20 cellular contexts compared by ENCODE assay signal in the genomic region with DNA sequence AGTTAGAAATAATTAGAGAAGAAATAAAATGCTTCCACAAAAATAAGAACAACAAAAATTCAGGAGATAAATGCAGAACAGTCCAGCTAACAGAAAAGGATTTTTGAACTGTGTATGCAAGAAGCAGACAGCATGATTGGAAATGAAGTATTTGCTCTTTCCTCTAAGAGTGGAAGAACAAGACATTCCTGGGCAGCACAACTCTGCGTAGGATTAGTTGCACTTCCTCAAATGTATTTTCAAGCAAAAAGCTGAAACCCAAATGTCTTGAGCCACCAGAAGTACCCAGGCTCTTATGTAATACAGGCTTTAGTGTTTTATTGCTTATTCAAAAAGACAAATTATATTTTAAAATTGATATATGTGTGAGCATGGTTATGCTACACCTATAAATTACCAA.
DNase-seq lines count a peak whose midpoint lies in the region; ATAC-seq, FAIRE-seq and TF ChIP-seq lines count a peak whose summit lies in the region.
"Had no signal": no experiment of that assay in that cellular context is flagged by ENCODE, and none has a peak within 500 bp of the region (broad histone marks: within the 10 kb centered on the region; RNA-seq: fewer than 3 reads in every experiment).

No MANE protein-coding gene starts in this region.

- no peak for FAIRE-seq in GM12891 (lab: Jason Lieb, UNC)
- FAIRE-seq: endothelial cell of umbilical vein, small intestine had no signal

- intact Hi-C loops in dorsolateral prefrontal cortex (cut with DNase I) = no loop called here
- intact Hi-C loops in prostate gland (cut with DNase I) = no loop called here

- no peak for TF ChIP-seq POLR2A in GM12891 (IDR thresholded peaks at IDR 0.05; ENCODE audit: low read depth, low read length)
- no peak for TF ChIP-seq POLR2A in prostate gland (IDR thresholded peaks at IDR 0.05)

- no peak for ATAC-seq in WTC11
- no peak for ATAC-seq in foreskin keratinocyte
- ATAC-seq: CD8-positive, alpha-beta T cell; HCT116; stimulated activated effector memory CD8-positive, alpha-beta T cell treated with anti-CD3 and anti-CD28 coated beads, Interleukin-12 subunit alpha, Interleukin-12 subunit beta, amount 100 ng/mL, for 72 hours had no signal

- CTCF ChIA-PET in WTC11 (lab: Charles Lee) = no interaction called here

- H3K27me3 ChIP-seq in dorsolateral prefrontal cortex = no peaks in the 10 kb centered on the region
- no peaks in the 10 kb centered on the region for H3K27me3 ChIP-seq in prostate gland (replicated peaks; ENCODE audit: insufficient read depth)
- no peaks in the 10 kb centered on the region for H3K27me3 ChIP-seq in effector memory CD4-positive, alpha-beta T cell (replicated peaks; ENCODE audit: control insufficient read depth, insufficient read depth, low read length, poor library complexity, severe bottlenecking)
- H3K27me3 ChIP-seq in foreskin keratinocyte = no peaks in the 10 kb centered on the region

- no peaks in the 10 kb centered on the region for H3K27me3 Mint-ChIP-seq in WTC11 (ENCODE audit: low read depth)

- POLR2A ChIA-PET in WTC11 (lab: Charles Lee) = no interaction called here

- TF ChIP-seq CTCF in dorsolateral prefrontal cortex (IDR thresholded peaks at IDR 0.05 in 54 of 56, conservative IDR thresholded peaks at IDR 0.05 in 2 of 56; ENCODE audit: low read depth in 1 of 56, partially characterized antibody in 56 of 56) = no peak
- TF ChIP-seq CTCF in prostate gland (IDR thresholded peaks at IDR 0.05) = no peak
- TF ChIP-seq CTCF in WTC11 (IDR thresholded peaks at IDR 0.05) = no peak
- no peak for TF ChIP-seq CTCF in foreskin keratinocyte (conservative IDR thresholded peaks at IDR 0.05)

- H3K9me3 ChIP-seq in prostate gland = no peaks in the 10 kb centered on the region
- no peaks in the 10 kb centered on the region for H3K9me3 ChIP-seq in effector memory CD4-positive, alpha-beta T cell (ENCODE audit: control insufficient read depth, low read length)

- H3K4me1 Mint-ChIP-seq in WTC11 = no peaks in the 10 kb centered on the region

- no peak overlapping the region for H3K4me3 Mint-ChIP-seq in WTC11
- H3K4me3 Mint-ChIP-seq: CD8-positive, alpha-beta T cell; stimulated activated effector memory CD8-positive, alpha-beta T cell treated with anti-CD3 and anti-CD28 coated beads, Interleukin-12 subunit alpha, Interleukin-12 subunit beta, amount 100 ng/mL, for 72 hours had no signal

- no peaks in the 10 kb centered on the region for H3K36me3 Mint-ChIP-seq in WTC11
- H3K36me3 Mint-ChIP-seq: stimulated activated effector memory CD8-positive, alpha-beta T cell treated with anti-CD3 and anti-CD28 coated beads, Interleukin-12 subunit alpha, Interleukin-12 subunit beta, amount 100 ng/mL, for 72 hours had no signal

- peaks cover 15% of the 10 kb centered on the region for H3K9me3 Mint-ChIP-seq in WTC11

- no peaks in the 10 kb centered on the region for H3K4me1 ChIP-seq in prostate gland (replicated peaks)
- no peaks in the 10 kb centered on the region for H3K4me1 ChIP-seq in effector memory CD4-positive, alpha-beta T cell (ENCODE audit: control insufficient read depth, insufficient read depth, low read length, poor library complexity, severe bottlenecking)
- H3K4me1 ChIP-seq in foreskin keratinocyte = no peaks in the 10 kb centered on the region

- H3K36me3 ChIP-seq in prostate gland = no peaks in the 10 kb centered on the region
- no peaks in the 10 kb centered on the region for H3K36me3 ChIP-seq in effector memory CD4-positive, alpha-beta T cell (ENCODE audit: control insufficient read depth, insufficient read depth, low read length)

- H3K4me3 ChIP-seq in dorsolateral prefrontal cortex (no peak overlapping the region), prostate gland (no peak overlapping the region)
- no peak overlapping the region for H3K4me3 ChIP-seq in effector memory CD4-positive, alpha-beta T cell (ENCODE audit: insufficient read depth, low read depth, low read length, poor library complexity, severe bottlenecking)

- no peak overlapping the region for H3K27ac Mint-ChIP-seq in WTC11
- H3K27ac Mint-ChIP-seq: CD8-positive, alpha-beta T cell; stimulated activated effector memory CD8-positive, alpha-beta T cell treated with anti-CD3 and anti-CD28 coated beads, Interleukin-12 subunit alpha, Interleukin-12 subunit beta, amount 100 ng/mL, for 72 hours had no signal

- WGBS in prostate gland = 8% methylated on average over 1 of the region's 1 CpG

- DNase-seq in GM12891 (ENCODE audit: insufficient read length, low spot score) (no peak), MV-4-11 (lab: John Stamatoyannopoulos, UW) (peak; percentile 82), dorsolateral prefrontal cortex (no peak), prostate gland (ENCODE audit: low spot score) (no peak), HuH-7.5 (ENCODE audit: low spot score) (no peak), WTC11 (ENCODE audit: low spot score) (no peak), foreskin keratinocyte (no peak)
- no peak for DNase-seq in effector memory CD4-positive, alpha-beta T cell
- DNase-seq: ACHN; activated gamma-delta T cell; anterior cingulate cortex; CD8-positive, alpha-beta T cell; DND-41; mesenchymal stem cell; NCI-H1417; SK-N-SH; small intestine had no signal

- H3K27ac ChIP-seq in dorsolateral prefrontal cortex = peak overlapping the region in 50 of 59 donors; percentile 18 to 88 (median 70)
- peak overlapping the region; percentile 61 to 76 for H3K27ac ChIP-seq in prostate gland
- H3K27ac ChIP-seq in effector memory CD4-positive, alpha-beta T cell (ENCODE audit: insufficient read depth, low read length, poor library complexity, severe bottlenecking) = no peak overlapping the region
- H3K27ac ChIP-seq in foreskin keratinocyte = no peak overlapping the region

TF ChIP-seq in GM12891, 5 proteins besides CTCF, POLR2A, EP300 and RAD21:
- TF ChIP-seq POLR2AphosphoS5 (IDR thresholded peaks at IDR 0.05; ENCODE audit: low read depth, low read length) (no peak), SPI1 (IDR thresholded peaks at IDR 0.05; ENCODE audit: low read depth, low read length) (peak; percentile 97), PAX5 (IDR thresholded peaks at IDR 0.05; ENCODE audit: insufficient read depth, low read length, severe bottlenecking) (no peak)

TF ChIP-seq in WTC11, 78 proteins besides CTCF, POLR2A, EP300 and RAD21:
- TF ChIP-seq ZNF416 (CRISPR knock-in tag; IDR thresholded peaks at IDR 0.05) (no peak), OVOL2 (CRISPR knock-in tag; IDR thresholded peaks at IDR 0.05; ENCODE audit: borderline replicate concordance) (no peak)
- TF ChIP-seq, protein P1, sequence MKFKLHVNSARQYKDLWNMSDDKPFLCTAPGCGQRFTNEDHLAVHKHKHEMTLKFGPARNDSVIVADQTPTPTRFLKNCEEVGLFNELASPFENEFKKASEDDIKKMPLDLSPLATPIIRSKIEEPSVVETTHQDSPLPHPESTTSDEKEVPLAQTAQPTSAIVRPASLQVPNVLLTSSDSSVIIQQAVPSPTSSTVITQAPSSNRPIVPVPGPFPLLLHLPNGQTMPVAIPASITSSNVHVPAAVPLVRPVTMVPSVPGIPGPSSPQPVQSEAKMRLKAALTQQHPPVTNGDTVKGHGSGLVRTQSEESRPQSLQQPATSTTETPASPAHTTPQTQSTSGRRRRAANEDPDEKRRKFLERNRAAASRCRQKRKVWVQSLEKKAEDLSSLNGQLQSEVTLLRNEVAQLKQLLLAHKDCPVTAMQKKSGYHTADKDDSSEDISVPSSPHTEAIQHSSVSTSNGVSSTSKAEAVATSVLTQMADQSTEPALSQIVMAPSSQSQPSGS (CRISPR knock-in tag; IDR thresholded peaks at IDR 0.05; ENCODE audit: borderline replicate concordance, low read depth) = no peak

Comparison
In these comparisons a context has a peak if more than half of its experiments do, and no peak if none do; other contexts are left out.
1. H3K27ac ChIP-seq: peak in dorsolateral prefrontal cortex (50 of 59) and prostate gland (2 of 2); none in effector memory CD4-positive, alpha-beta T cell (single experiment) and foreskin keratinocyte (single experiment).